In genomic region chr6:70436320-70436719, GRCh38 we compare ENCODE assay signal across 7 cellular contexts.
"Had no signal": no experiment of that assay in that cellular context is flagged by ENCODE, and none has a peak within 500 bp of the region (broad histone marks: within the 10 kb centered on the region; RNA-seq: fewer than 3 reads in every experiment).

No MANE protein-coding gene starts in this region.

- H3K4me2 ChIP-seq: GM23338 had no signal

- ATAC-seq: GM23338 had no signal

- FAIRE-seq: H1, H54, HTR-8/SVneo had no signal

- DNase-seq: H9, HCEC 1CT, KBM-7 had no signal

- H2AFZ ChIP-seq: GM23338 had no signal

- H3K4me3 ChIP-seq: GM23338 had no signal
